ENCODE assay signal across 22 cellular contexts in genomic region chrX:151715735-151716134, GRCh38. TPM values are rescaled to one million over a fixed set of nuclear protein-coding genes. Genes with fewer than 3 reads are reported as not detected.
"Had no signal": no experiment of that assay in that cellular context is flagged by ENCODE, and none has a peak within 500 bp of the region (broad histone marks: within the 10 kb centered on the region; RNA-seq: fewer than 3 reads in every experiment).

FATE1 (plus strand) TSS chrX:151716035; CDS start chrX:151716120, 85 bp downstream.

- DNase-seq: KBM-7, MM.1S, NCI-H1105, NCI-H1417, NCI-H1436 treated with DMSO at 0.1 percent for 48 hours, NCI-H1694, NCI-H187 treated with DMSO at 0.1 percent for 48 hours, NCI-H2029 treated with DMSO at 0.1 percent for 48 hours, NCI-H2171 treated with DMSO at 0.1 percent for 48 hours, NCI-H345, NCI-H446 treated with DMSO at 0.1 percent for 48 hours, NCI-H510A treated with DMSO at 0.1 percent for 48 hours, NCI-H526, NCI-H82, Right ventricle myocardium superior, RPMI8226, SIG-M5, SW 1271 had no signal

- H3K27ac ChIP-seq: SJSA1, SK-N-MC had no signal

- H3K4me3 ChIP-seq: SJSA1, SK-N-MC had no signal

RNA-seq across cellular contexts. Expression of gene FATE1, which starts in this region (rescaled TPM):
- total RNA-seq: HT-29, LHCN-M2, SJSA1 had no signal
